Comparison of ENCODE assay signal across 8 cellular contexts in genomic region chr10:12349628-12350166, GRCh38. TPM values are rescaled to one million over a fixed set of nuclear protein-coding genes. Genes with fewer than 3 reads are reported as not detected.
DNase-seq lines count a peak whose midpoint lies in the region; ATAC-seq and TF ChIP-seq lines count a peak whose summit lies in the region.

No MANE protein-coding gene starts in this region.

- H3K4me3 ChIP-seq in DND-41 (ENCODE audit: low read depth in 1 of 2, low read length in 2 of 2) (peak overlapping the region; percentile 56 to 88), NT2/D1 (ENCODE audit: insufficient read length, low read depth) (peak overlapping the region; percentile 69), esophagus (ENCODE audit: low read depth in 1 of 2, low read length in 2 of 2) (peak overlapping the region; percentile 83 to 84), prostate gland (peak overlapping the region; percentile 61 to 65)

- no peaks in the 10 kb centered on the region; the same call in 1 of the 2 replicates for H3K36me3 ChIP-seq in DND-41 (ENCODE audit: insufficient read depth, low read length)
- no peaks in the 10 kb centered on the region for H3K36me3 ChIP-seq in NT2/D1 (ENCODE audit: insufficient read depth, insufficient read length, low read length)
- no peaks in the 10 kb centered on the region for H3K36me3 ChIP-seq in esophagus (ENCODE audit: control insufficient read depth in 2 of 2, insufficient read depth in 2 of 2, low read length in 1 of 2)
- no peaks in the 10 kb centered on the region for H3K36me3 ChIP-seq in prostate gland

- TF ChIP-seq CTCF in DND-41 (IDR thresholded peaks at IDR 0.05; ENCODE audit: borderline replicate concordance, extremely low read depth, low read length, poor library complexity, severe bottlenecking) = no peak
- TF ChIP-seq CTCF in prostate gland (IDR thresholded peaks at IDR 0.05) = no peak

- H3K27me3 ChIP-seq in DND-41 (ENCODE audit: insufficient read depth, low read length, poor library complexity) = peaks cover 15% of the 10 kb centered on the region
- H3K27me3 ChIP-seq in NT2/D1 (ENCODE audit: insufficient read depth, insufficient read length) = peaks cover 42% of the 10 kb centered on the region
- H3K27me3 ChIP-seq in esophagus (ENCODE audit: control insufficient read depth in 1 of 2, insufficient read depth in 2 of 2, low read length in 2 of 2) = no peaks in the 10 kb centered on the region
- H3K27me3 ChIP-seq in prostate gland (replicated peaks; ENCODE audit: insufficient read depth) = no peaks in the 10 kb centered on the region

- H3K9me3 ChIP-seq in DND-41 (ENCODE audit: insufficient read depth, low read length, severe bottlenecking) (no peaks in the 10 kb centered on the region), NT2/D1 (ENCODE audit: insufficient read depth, low read length) (no peaks in the 10 kb centered on the region), esophagus (ENCODE audit: control insufficient read depth in 2 of 2, insufficient read depth in 1 of 2, low read depth in 1 of 2, low read length in 1 of 2) (no peaks in the 10 kb centered on the region), prostate gland (no peaks in the 10 kb centered on the region)

- peak overlapping the region; percentile 79 for H3K9ac ChIP-seq in DND-41 (ENCODE audit: low read depth, low read length)
- H3K9ac ChIP-seq in NT2/D1 (ENCODE audit: insufficient read length, low read depth) = peak overlapping the region; percentile 66

- ATAC-seq in DND-41 (ENCODE audit: insufficient read depth, low read depth) = no peak
- peak; percentile 3 for ATAC-seq in GM21717 (IDR thresholded peaks at IDR 0.05; ENCODE audit: unreplicated experiment)

- H2AFZ ChIP-seq in DND-41 (ENCODE audit: low read depth, low read length) = peak overlapping the region; percentile 93

- H3K27ac ChIP-seq in DND-41 (ENCODE audit: low read length) (peak overlapping the region; percentile 65), esophagus (ENCODE audit: low read depth in 2 of 2, low read length in 1 of 2) (peak overlapping the region; percentile 85 to 89), prostate gland (peak overlapping the region; percentile 74 to 84)

- no peak for TF ChIP-seq POLR2A in prostate gland (IDR thresholded peaks at IDR 0.05)

- peak overlapping the region; percentile 100 for H3K4me2 ChIP-seq in DND-41 (ENCODE audit: insufficient read depth, low read length)

- peaks cover 29% of the 10 kb centered on the region for H4K20me1 ChIP-seq in DND-41 (ENCODE audit: insufficient read depth, low read length)

- 1% methylated on average over 43 to 73 of the region's 73 CpGs for WGBS in esophagus, 2 donors
- under 1% methylated on average over 58 of the region's 73 CpGs for WGBS in prostate gland

- H3K4me1 ChIP-seq in DND-41 (ENCODE audit: insufficient read depth, low read length) (peaks cover 29% of the 10 kb centered on the region), NT2/D1 (ENCODE audit: insufficient read depth, insufficient read length) (peaks cover 4% of the 10 kb centered on the region), esophagus (ENCODE audit: control insufficient read depth in 2 of 2, insufficient read depth in 2 of 2, low read length in 1 of 2) (peaks cover 0 to 3% of the 10 kb centered on the region in 2 donors), prostate gland (replicated peaks) (no peaks in the 10 kb centered on the region)

- DNase-seq in DND-41 (no peak), NT2/D1 (ENCODE audit: low read depth, low spot score) (no peak), prostate gland (ENCODE audit: low spot score) (no peak), NCI-H446 treated with DMSO at 0.1 percent for 48 hours (lab: John Stamatoyannopoulos, UW) (no peak), kidney glomerular epithelial cell (lab: John Stamatoyannopoulos, UW) (no peak), DMS114 treated with DMSO at 0.1 percent for 48 hours (lab: John Stamatoyannopoulos, UW; ENCODE audit: unreplicated experiment) (no peak)

- intact Hi-C loops in prostate gland (cut with DNase I) = loop anchor here (5.0 to 10.0 kb wide), 3 partner anchors 55 to 358 kb away; no protein-coding TSS in a partner anchor

- no peaks in the 10 kb centered on the region for H3K79me2 ChIP-seq in DND-41 (ENCODE audit: insufficient read depth, low read length)

RNA-seq across cellular contexts. Expression of gene CAMK1D, which starts 0.3 kb away (rescaled TPM):
- 1 to 10 TPM; 5.4 to 5.6 TPM for polyA plus RNA-seq in esophagus
- total RNA-seq in prostate gland = 10 to 100 TPM in 1 of 2 donors, 1 to 10 TPM in 1; 4.8 to 14.5 TPM
